In genomic region chr15:99973351-99973750, GRCh38 we compare ENCODE assay signal across 3 cellular contexts.
"Had no signal": no experiment of that assay in that cellular context is flagged by ENCODE, and none has a peak within 500 bp of the region (broad histone marks: within the 10 kb centered on the region; RNA-seq: fewer than 3 reads in every experiment).

No MANE protein-coding gene starts in this region.

- H3K4me3 ChIP-seq: GM12878 had no signal

- ATAC-seq: GM12878 had no signal

- DNase-seq: GDM1, GF-D8 had no signal
